21 cellular contexts compared by ENCODE assay signal in genomic region chr14:40685764-40686163, GRCh38.
"Had no signal": no experiment of that assay in that cellular context is flagged by ENCODE, and none has a peak within 500 bp of the region (broad histone marks: within the 10 kb centered on the region; RNA-seq: fewer than 3 reads in every experiment).

No MANE protein-coding gene starts in this region.

- H3K79me2 ChIP-seq: hepatocyte had no signal

- ATAC-seq: foreskin keratinocyte; gastroesophageal sphincter; heart left ventricle; left cardiac atrium; left lung; left ventricle myocardium superior; lower lobe of right lung; mucosa of descending colon; naive thymus-derived CD8-positive, alpha-beta T cell had no signal

- H3K36me3 Mint-ChIP-seq: immature natural killer cell; mesothelial cell of epicardium; naive B cell; naive thymus-derived CD8-positive, alpha-beta T cell had no signal

- H3K4me2 ChIP-seq: hepatocyte had no signal

- H3K4me3 ChIP-seq: coronary artery, dorsolateral prefrontal cortex, esophagus muscularis mucosa, gastroesophageal sphincter, heart left ventricle, hepatocyte, left lung, lower lobe of right lung, mucosa of descending colon had no signal

- H3K4me1 Mint-ChIP-seq: immature natural killer cell; naive B cell; naive thymus-derived CD8-positive, alpha-beta T cell had no signal

- H3K36me3 ChIP-seq: esophagus muscularis mucosa, gastroesophageal sphincter, heart left ventricle, left lung, lower lobe of right lung had no signal

- H3K9me3 ChIP-seq: esophagus muscularis mucosa, gastroesophageal sphincter, heart left ventricle, lower lobe of right lung had no signal

- H3K4me1 ChIP-seq: esophagus muscularis mucosa, foreskin keratinocyte, gastroesophageal sphincter, heart left ventricle, left lung, lower lobe of right lung had no signal

- H3K9me3 Mint-ChIP-seq: mesothelial cell of epicardium had no signal

- H3K27me3 ChIP-seq: dorsolateral prefrontal cortex, foreskin keratinocyte, gastroesophageal sphincter, heart left ventricle, hepatocyte, left lung had no signal

- H3K4me3 Mint-ChIP-seq: immature natural killer cell; mesothelial cell of epicardium; naive B cell; naive thymus-derived CD8-positive, alpha-beta T cell had no signal

- DNase-seq: dermis blood vessel endothelial cell; dorsolateral prefrontal cortex; effector CD4-positive, alpha-beta T cell; effector memory CD4-positive, alpha-beta T cell; foreskin keratinocyte; heart left ventricle; hypothalamus; immature natural killer cell; left cardiac atrium; left lung; left ventricle myocardium superior; lower lobe of right lung; mesenchymal stem cell; mucosa of descending colon; naive B cell; naive thymus-derived CD8-positive, alpha-beta T cell had no signal

- H3K27me3 Mint-ChIP-seq: naive B cell; naive thymus-derived CD8-positive, alpha-beta T cell had no signal

- H3K27ac ChIP-seq: coronary artery, dorsolateral prefrontal cortex, esophagus muscularis mucosa, foreskin keratinocyte, gastroesophageal sphincter, heart left ventricle, hepatocyte, left lung, lower lobe of right lung had no signal

- H3K27ac Mint-ChIP-seq: immature natural killer cell; mesothelial cell of epicardium; naive B cell; naive thymus-derived CD8-positive, alpha-beta T cell had no signal

- H2AFZ ChIP-seq: hepatocyte had no signal
